29 cellular contexts compared by ENCODE assay signal in genomic region chr19:7645159-7645558, GRCh38. TPM values are rescaled to one million over a fixed set of nuclear protein-coding genes. Genes with fewer than 3 reads are reported as not detected.
DNase-seq lines count a peak whose midpoint lies in the region; ATAC-seq, FAIRE-seq and TF ChIP-seq lines count a peak whose summit lies in the region.
"Had no signal": no experiment of that assay in that cellular context is flagged by ENCODE, and none has a peak within 500 bp of the region (broad histone marks: within the 10 kb centered on the region; RNA-seq: fewer than 3 reads in every experiment).

No MANE protein-coding gene starts in this region.

- DNase-seq in SIG-M5 treated with dmso at 0.1 percent for 504 hours (lab: John Stamatoyannopoulos, UW; ENCODE audit: unreplicated experiment) (peak; percentile 74), SIG-M5 (lab: John Stamatoyannopoulos, UW) (no peak), HepG2 (ENCODE audit: low spot score) (no peak), aorta (no peak)
- DNase-seq in effector CD4-positive, alpha-beta T cell = no peak
- DNase-seq: 8988T; activated CD4-positive, alpha-beta T cell treated with anti-CD3 and anti-CD28 coated beads, Interleukin-2, amount 10 ng/mL, durations not matched to agents 7 days and 5 days; activated CD8-positive, alpha-beta memory T cell treated with anti-CD3 and anti-CD28 coated beads, Interleukin-2, amount 10 ng/mL, durations not matched to agents 7 days and 5 days; anterior cingulate cortex; DMS79; Karpas-422; mammary epithelial cell; NCI-H1105; NCI-H2081; NCI-H345; NCI-H774; trophoblast cell; WERI-Rb-1 had no signal

- TF ChIP-seq CTCF in OCI-LY3 (IDR thresholded peaks at IDR 0.05; ENCODE audit: low read depth, low read length) (no peak), HepG2 (CRISPR knock-in tag; IDR thresholded peaks at IDR 0.05) (no peak)

- no peak for TF ChIP-seq EP300 in HepG2 (IDR thresholded peaks at IDR 0.05; ENCODE audit: low read depth in 2 of 2, low read length in 2 of 2)
- TF ChIP-seq EP300 in HepG2 (CRISPR knock-in tag; IDR thresholded peaks at IDR 0.05; ENCODE audit: borderline replicate concordance) = no peak

- H3K27me3 ChIP-seq in OCI-LY3 (ENCODE audit: low read depth, low read length) (no peaks in the 10 kb centered on the region), HepG2 (ENCODE audit: control insufficient read depth in 1 of 2, insufficient read depth in 2 of 2, low read length in 2 of 2) (no peaks in the 10 kb centered on the region), aorta (ENCODE audit: control insufficient read depth in 1 of 2, insufficient read depth in 2 of 2, low read length in 1 of 2) (no peaks in the 10 kb centered on the region)
- H3K27me3 ChIP-seq: cardiac muscle cell had no signal

- FAIRE-seq in HepG2 (lab: Jason Lieb, UNC) = no peak
- FAIRE-seq: endometrium, RCC 7860 had no signal

- H3K36me3 ChIP-seq in OCI-LY3 (replicated peaks; ENCODE audit: low read depth, low read length) (peaks cover 22% of the 10 kb centered on the region), HepG2 (replicated peaks in 1 of 2; ENCODE audit: control insufficient read depth in 1 of 2, insufficient read depth in 2 of 2, low read length in 2 of 2) (no peaks in the 10 kb centered on the region), aorta (ENCODE audit: control insufficient read depth in 1 of 2, insufficient read depth in 2 of 2, low read length in 1 of 2) (no peaks in the 10 kb centered on the region)
- H3K36me3 ChIP-seq: cardiac muscle cell, WERI-Rb-1 had no signal

- H2AFZ ChIP-seq in OCI-LY3 (ENCODE audit: low read depth, low read length) = no peak overlapping the region
- H2AFZ ChIP-seq in HepG2 (ENCODE audit: low read length) = no peak overlapping the region

- POLR2A ChIA-PET in HepG2 (lab: Yijun Ruan, JAX) = no interaction called here

- H4K20me1 ChIP-seq in OCI-LY3 (ENCODE audit: insufficient read depth, low read length) (peaks cover 1% of the 10 kb centered on the region; the same call in 1 of the 2 replicates), HepG2 (ENCODE audit: insufficient read depth, low read length) (no peaks in the 10 kb centered on the region)

- BruUV-seq in HepG2 (replicated peaks; lab: Mats Ljungman, UMichigan) = no TSS peak

- TF ChIP-seq POLR2A in HepG2 (IDR thresholded peaks at IDR 0.05; ENCODE audit: insufficient read depth in 1 of 2, low read depth in 2 of 2, low read length in 2 of 2) = no peak

- intact Hi-C loops in HepG2 (cut with micrococcal nuclease; ENCODE audit: unreplicated experiment) (no loop called here), aorta (cut with DNase I) (no loop called here)

- no peaks in the 10 kb centered on the region for H3K9me3 ChIP-seq in OCI-LY3 (ENCODE audit: insufficient read depth, low read length)
- H3K9me3 ChIP-seq in HepG2 (ENCODE audit: low read length) = no peaks in the 10 kb centered on the region
- no peaks in the 10 kb centered on the region for H3K9me3 ChIP-seq in aorta (ENCODE audit: control insufficient read depth, low read length)

- no peak for TF ChIP-seq RAD21 in HepG2 (CRISPR knock-in tag; IDR thresholded peaks at IDR 0.05)

- no peak for ATAC-seq in HepG2
- peak; percentile 30 for ATAC-seq in aorta (ENCODE audit: low FRiP score)
- ATAC-seq in HG03025 (IDR thresholded peaks at IDR 0.05; ENCODE audit: low FRiP score, unreplicated experiment) = no peak
- ATAC-seq in GM18511 (IDR thresholded peaks at IDR 0.05; ENCODE audit: unreplicated experiment) = no peak
- ATAC-seq: activated CD8-positive, alpha-beta memory T cell treated with anti-CD3 and anti-CD28 coated beads, Interleukin-2, amount 10 ng/mL, durations not matched to agents 7 days and 5 days had no signal

- H3K4me2 ChIP-seq in OCI-LY3 (ENCODE audit: low read length) = peak overlapping the region; percentile 76
- no peak overlapping the region for H3K4me2 ChIP-seq in HepG2 (ENCODE audit: low read depth, low read length)

- WGBS in HepG2 (ENCODE audit: low lambda C conversion rate) = 100% methylated on average over 11 of the region's 14 CpGs
- 88% methylated on average over 14 of the region's 14 CpGs for WGBS in aorta, 2 donors

- H3K9ac ChIP-seq in OCI-LY3 (ENCODE audit: low read length) (peak overlapping the region; percentile 78), HepG2 (ENCODE audit: insufficient read depth, low read depth, low read length) (no peak overlapping the region)

- H3K4me3 ChIP-seq in OCI-LY3 (ENCODE audit: low read length) (peak overlapping the region; percentile 77), HepG2 (replicated peaks in 1 of 3; ENCODE audit: insufficient read depth in 1 of 3, low read depth in 2 of 3, low read length in 3 of 3) (no peak overlapping the region), aorta (ENCODE audit: low read length in 2 of 2) (no peak overlapping the region)
- H3K4me3 ChIP-seq: cardiac muscle cell, coronary artery had no signal

- H3K79me2 ChIP-seq in OCI-LY3 (ENCODE audit: low read length) = peaks cover 2% of the 10 kb centered on the region
- H3K79me2 ChIP-seq in HepG2 (ENCODE audit: insufficient read depth, low read length) = no peaks in the 10 kb centered on the region

- in situ Hi-C loops in HepG2 (cut with HindIII; ENCODE audit: extremely low pct_ligation_motif_present, low pct_unique_long_range_greater_than_20kb) = no loop called here

- CTCF ChIA-PET in HepG2 (lab: Yijun Ruan, JAX; ENCODE audit: low intra/inter-chr PET ratio, low total read pairs) = no interaction called here

- H3K27ac ChIP-seq in OCI-LY3 (ENCODE audit: low read length) (peak overlapping the region; percentile 74), HepG2 (ENCODE audit: extremely low read length, insufficient read depth, low read length) (no peak overlapping the region), aorta (ENCODE audit: low read depth in 1 of 2, low read length in 2 of 2) (no peak overlapping the region)
- H3K27ac ChIP-seq: cardiac muscle cell, coronary artery, WERI-Rb-1 had no signal

- H3K4me1 ChIP-seq in OCI-LY3 (ENCODE audit: low read length) (peaks cover 26% of the 10 kb centered on the region), HepG2 (ENCODE audit: insufficient read depth, low read length) (no peaks in the 10 kb centered on the region), aorta (ENCODE audit: control insufficient read depth in 1 of 2, insufficient read depth in 2 of 2, low read length in 2 of 2) (no peaks in the 10 kb centered on the region)

RNA-seq across cellular contexts. Expression of gene STXBP2, which starts 8.2 kb away (rescaled TPM):
- 17.8 and 22.8 TPM in 2 replicates for total RNA-seq in HepG2 (2016; rRNA removed; fragmentation: Illumina TruSeq; extraction: Trizol)
- total RNA-seq in HepG2 (2016; cell fraction: cytosol; rRNA removed; fragmentation: Illumina TruSeq; extraction: Trizol; ENCODE audit: low read depth) = 12.7 and 13.5 TPM in 2 replicates
- total RNA-seq in HepG2 (2016; cell fraction: insoluble cytoplasmic fraction; rRNA removed; fragmentation: Illumina TruSeq; extraction: Trizol) = 15.9 and 23.8 TPM in 2 replicates
- total RNA-seq in HepG2 (2016; cell fraction: membrane; rRNA removed; fragmentation: Illumina TruSeq; extraction: Trizol) = 11.9 and 13.6 TPM in 2 replicates
- total RNA-seq in HepG2 (2016; cell fraction: nucleus; rRNA removed; fragmentation: Illumina TruSeq; extraction: Trizol) = 18.1 and 19.5 TPM in 2 replicates
- polyA plus RNA-seq in HepG2 (2011; rRNA removed) = 40.1 and 48.7 TPM in 2 replicates
- polyA plus RNA-seq in HepG2 (2011; cell fraction: cytosol; rRNA removed) = 28.8 and 41.8 TPM in 2 replicates
- polyA plus RNA-seq in HepG2 (2011; cell fraction: nucleus; rRNA removed) = 344 and 378 TPM in 2 replicates
- 61.3 and 71.5 TPM in 2 replicates for polyA plus RNA-seq in HepG2 (2012)
- 9.5 and 12.3 TPM in 2 replicates for polyA plus RNA-seq in HepG2 (2016; cell fraction: cytosol; fragmentation: Illumina TruSeq; extraction: Trizol; ENCODE audit: low read depth)
- polyA plus RNA-seq in HepG2 (2016; cell fraction: insoluble cytoplasmic fraction; fragmentation: Illumina TruSeq; extraction: Trizol; ENCODE audit: low read depth) = 22.4 and 26.4 TPM in 2 replicates
- polyA plus RNA-seq in HepG2 (2016; cell fraction: membrane; fragmentation: Illumina TruSeq; extraction: Trizol; ENCODE audit: low read depth) = 9.5 and 10.0 TPM in 2 replicates
- 69.3 and 73.8 TPM in 2 replicates for polyA plus RNA-seq in HepG2 (2016; cell fraction: nucleus; fragmentation: Illumina TruSeq; extraction: Trizol; ENCODE audit: insufficient read depth, low read depth)
- 121 and 178 TPM in 2 replicates for polyA minus RNA-seq in HepG2 (2011; rRNA and poly(A)+ RNA removed; ENCODE audit: low replicate concordance)
- polyA minus RNA-seq in HepG2 (2011; cell fraction: cytosol; rRNA and poly(A)+ RNA removed) = 22.7 and 26.7 TPM in 2 replicates
- polyA minus RNA-seq in HepG2 (2011; cell fraction: nucleus; rRNA and poly(A)+ RNA removed) = 70.0 and 76.8 TPM in 2 replicates
- 10 to 100 TPM; 30.3 to 35.4 TPM for total RNA-seq in aorta
- polyA plus RNA-seq in aorta = 10 to 100 TPM; 11.4 to 27.4 TPM

RNA-seq across cellular contexts. Expression of gene PCP2, which starts 11.6 kb away (rescaled TPM):
- total RNA-seq in HepG2 (2016; rRNA removed; fragmentation: Illumina TruSeq; extraction: Trizol) (0.80 TPM in 1 of 2 replicates, not detected in the other), aorta (not detected)
- total RNA-seq in HepG2 (2016; cell fraction: cytosol; rRNA removed; fragmentation: Illumina TruSeq; extraction: Trizol; ENCODE audit: low read depth) = not detected in 2 replicates
- total RNA-seq in HepG2 (2016; cell fraction: insoluble cytoplasmic fraction; rRNA removed; fragmentation: Illumina TruSeq; extraction: Trizol) = 0.35 TPM in 1 of 2 replicates, not detected in the other
- total RNA-seq in HepG2 (2016; cell fraction: membrane; rRNA removed; fragmentation: Illumina TruSeq; extraction: Trizol) = not detected in 2 replicates
- total RNA-seq in HepG2 (2016; cell fraction: nucleus; rRNA removed; fragmentation: Illumina TruSeq; extraction: Trizol) = not detected in 2 replicates
- polyA plus RNA-seq in HepG2 (2011; rRNA removed) (0.62 and 0.82 TPM in 2 replicates), aorta (not detected)
- polyA plus RNA-seq in HepG2 (2011; cell fraction: cytosol; rRNA removed) = 0.15 and 0.28 TPM in 2 replicates
- 3.9 and 7.6 TPM in 2 replicates for polyA plus RNA-seq in HepG2 (2011; cell fraction: nucleus; rRNA removed)
- 1.8 TPM in 1 of 2 replicates, not detected in the other for polyA plus RNA-seq in HepG2 (2012)
- polyA plus RNA-seq in HepG2 (2016; cell fraction: cytosol; fragmentation: Illumina TruSeq; extraction: Trizol; ENCODE audit: low read depth) = not detected in 2 replicates
- not detected in 2 replicates for polyA plus RNA-seq in HepG2 (2016; cell fraction: insoluble cytoplasmic fraction; fragmentation: Illumina TruSeq; extraction: Trizol; ENCODE audit: low read depth)
- polyA plus RNA-seq in HepG2 (2016; cell fraction: membrane; fragmentation: Illumina TruSeq; extraction: Trizol; ENCODE audit: low read depth) = not detected in 2 replicates
- polyA plus RNA-seq in HepG2 (2016; cell fraction: nucleus; fragmentation: Illumina TruSeq; extraction: Trizol; ENCODE audit: insufficient read depth, low read depth) = 1.4 and 1.7 TPM in 2 replicates
- 0.20 TPM in 1 of 2 replicates, not detected in the other for polyA minus RNA-seq in HepG2 (2011; rRNA and poly(A)+ RNA removed; ENCODE audit: low replicate concordance)
- not detected in 2 replicates for polyA minus RNA-seq in HepG2 (2011; cell fraction: cytosol; rRNA and poly(A)+ RNA removed)
- polyA minus RNA-seq in HepG2 (2011; cell fraction: nucleus; rRNA and poly(A)+ RNA removed) = not detected in 2 replicates
- total RNA-seq: H4, kidney epithelial cell, neural crest cell, SK-MEL-5 had no signal
- polyA plus RNA-seq: mammary epithelial cell had no signal

RNA-seq across cellular contexts. Expression of gene PET100, which starts 15.6 kb away (rescaled TPM):
- 59.9 and 66.5 TPM in 2 replicates for total RNA-seq in HepG2 (2016; rRNA removed; fragmentation: Illumina TruSeq; extraction: Trizol)
- 15.6 and 17.1 TPM in 2 replicates for total RNA-seq in HepG2 (2016; cell fraction: cytosol; rRNA removed; fragmentation: Illumina TruSeq; extraction: Trizol; ENCODE audit: low read depth)
- total RNA-seq in HepG2 (2016; cell fraction: insoluble cytoplasmic fraction; rRNA removed; fragmentation: Illumina TruSeq; extraction: Trizol) = 64.7 and 78.4 TPM in 2 replicates
- total RNA-seq in HepG2 (2016; cell fraction: membrane; rRNA removed; fragmentation: Illumina TruSeq; extraction: Trizol) = 22.2 and 23.9 TPM in 2 replicates
- 34.1 and 46.5 TPM in 2 replicates for total RNA-seq in HepG2 (2016; cell fraction: nucleus; rRNA removed; fragmentation: Illumina TruSeq; extraction: Trizol)
- 20.0 and 22.3 TPM in 2 replicates for polyA plus RNA-seq in HepG2 (2011; rRNA removed)
- polyA plus RNA-seq in HepG2 (2011; cell fraction: cytosol; rRNA removed) = 13.6 and 14.9 TPM in 2 replicates
- 14.3 and 19.0 TPM in 2 replicates for polyA plus RNA-seq in HepG2 (2011; cell fraction: nucleus; rRNA removed)
- 25.5 and 50.4 TPM in 2 replicates for polyA plus RNA-seq in HepG2 (2012)
- polyA plus RNA-seq in HepG2 (2016; cell fraction: cytosol; fragmentation: Illumina TruSeq; extraction: Trizol; ENCODE audit: low read depth) = 17.9 and 18.0 TPM in 2 replicates
- polyA plus RNA-seq in HepG2 (2016; cell fraction: insoluble cytoplasmic fraction; fragmentation: Illumina TruSeq; extraction: Trizol; ENCODE audit: low read depth) = 36.9 and 42.2 TPM in 2 replicates
- polyA plus RNA-seq in HepG2 (2016; cell fraction: membrane; fragmentation: Illumina TruSeq; extraction: Trizol; ENCODE audit: low read depth) = 18.3 and 20.0 TPM in 2 replicates
- polyA plus RNA-seq in HepG2 (2016; cell fraction: nucleus; fragmentation: Illumina TruSeq; extraction: Trizol; ENCODE audit: insufficient read depth, low read depth) = 64.3 and 70.9 TPM in 2 replicates
- polyA minus RNA-seq in HepG2 (2011; rRNA and poly(A)+ RNA removed; ENCODE audit: low replicate concordance) = 1.4 and 7.8 TPM in 2 replicates
- 6.4 and 10.4 TPM in 2 replicates for polyA minus RNA-seq in HepG2 (2011; cell fraction: cytosol; rRNA and poly(A)+ RNA removed)
- polyA minus RNA-seq in HepG2 (2011; cell fraction: nucleus; rRNA and poly(A)+ RNA removed) = 7.2 and 8.7 TPM in 2 replicates
- 10 to 100 TPM; 81.2 to 95.7 TPM for total RNA-seq in aorta
- polyA plus RNA-seq in aorta = 10 to 100 TPM; 67.6 to 96.4 TPM

RNA-seq across cellular contexts. Expression of gene XAB2, which starts 15.8 kb away (rescaled TPM):
- total RNA-seq in HepG2 (2016; rRNA removed; fragmentation: Illumina TruSeq; extraction: Trizol) (6.2 and 8.6 TPM in 2 replicates), aorta (10 to 100 TPM; 25.4 to 34.1 TPM)
- 1.9 and 2.7 TPM in 2 replicates for total RNA-seq in HepG2 (2016; cell fraction: cytosol; rRNA removed; fragmentation: Illumina TruSeq; extraction: Trizol; ENCODE audit: low read depth)
- total RNA-seq in HepG2 (2016; cell fraction: insoluble cytoplasmic fraction; rRNA removed; fragmentation: Illumina TruSeq; extraction: Trizol) = 6.6 and 7.3 TPM in 2 replicates
- 3.2 and 4.4 TPM in 2 replicates for total RNA-seq in HepG2 (2016; cell fraction: membrane; rRNA removed; fragmentation: Illumina TruSeq; extraction: Trizol)
- total RNA-seq in HepG2 (2016; cell fraction: nucleus; rRNA removed; fragmentation: Illumina TruSeq; extraction: Trizol) = 11.7 and 15.3 TPM in 2 replicates
- polyA plus RNA-seq in HepG2 (2011; rRNA removed) (23.9 and 28.4 TPM in 2 replicates), aorta (10 to 100 TPM; 17.0 to 93.8 TPM)
- 14.1 and 24.2 TPM in 2 replicates for polyA plus RNA-seq in HepG2 (2011; cell fraction: cytosol; rRNA removed)
- polyA plus RNA-seq in HepG2 (2011; cell fraction: nucleus; rRNA removed) = 95.9 and 136 TPM in 2 replicates
- 19.0 and 22.6 TPM in 2 replicates for polyA plus RNA-seq in HepG2 (2012)
- polyA plus RNA-seq in HepG2 (2016; cell fraction: cytosol; fragmentation: Illumina TruSeq; extraction: Trizol; ENCODE audit: low read depth) = 3.4 and 3.5 TPM in 2 replicates
- polyA plus RNA-seq in HepG2 (2016; cell fraction: insoluble cytoplasmic fraction; fragmentation: Illumina TruSeq; extraction: Trizol; ENCODE audit: low read depth) = 11.7 and 15.6 TPM in 2 replicates
- polyA plus RNA-seq in HepG2 (2016; cell fraction: membrane; fragmentation: Illumina TruSeq; extraction: Trizol; ENCODE audit: low read depth) = 4.0 and 5.4 TPM in 2 replicates
- 38.3 and 40.6 TPM in 2 replicates for polyA plus RNA-seq in HepG2 (2016; cell fraction: nucleus; fragmentation: Illumina TruSeq; extraction: Trizol; ENCODE audit: insufficient read depth, low read depth)
- polyA minus RNA-seq in HepG2 (2011; rRNA and poly(A)+ RNA removed; ENCODE audit: low replicate concordance) = 70.9 and 81.0 TPM in 2 replicates
- 29.0 and 31.0 TPM in 2 replicates for polyA minus RNA-seq in HepG2 (2011; cell fraction: cytosol; rRNA and poly(A)+ RNA removed)
- polyA minus RNA-seq in HepG2 (2011; cell fraction: nucleus; rRNA and poly(A)+ RNA removed) = 19.8 and 20.6 TPM in 2 replicates

RNA-seq across cellular contexts. Expression of gene RETN, which starts 23.7 kb away (rescaled TPM):
- total RNA-seq in HepG2 (2016; rRNA removed; fragmentation: Illumina TruSeq; extraction: Trizol) (not detected in 2 replicates), aorta (not detected)
- not detected in 2 replicates for total RNA-seq in HepG2 (2016; cell fraction: cytosol; rRNA removed; fragmentation: Illumina TruSeq; extraction: Trizol; ENCODE audit: low read depth)
- total RNA-seq in HepG2 (2016; cell fraction: insoluble cytoplasmic fraction; rRNA removed; fragmentation: Illumina TruSeq; extraction: Trizol) = not detected in 2 replicates
- not detected in 2 replicates for total RNA-seq in HepG2 (2016; cell fraction: membrane; rRNA removed; fragmentation: Illumina TruSeq; extraction: Trizol)
- not detected in 2 replicates for total RNA-seq in HepG2 (2016; cell fraction: nucleus; rRNA removed; fragmentation: Illumina TruSeq; extraction: Trizol)
- polyA plus RNA-seq in HepG2 (2011; rRNA removed) (not detected in 2 replicates), aorta (1 to 10 TPM in 1 of 2 donors, not detected in 1; 2.6 TPM)
- not detected in 2 replicates for polyA plus RNA-seq in HepG2 (2011; cell fraction: cytosol; rRNA removed)
- not detected in 2 replicates for polyA plus RNA-seq in HepG2 (2011; cell fraction: nucleus; rRNA removed)
- not detected in 2 replicates for polyA plus RNA-seq in HepG2 (2012)
- polyA plus RNA-seq in HepG2 (2016; cell fraction: cytosol; fragmentation: Illumina TruSeq; extraction: Trizol; ENCODE audit: low read depth) = not detected in 2 replicates
- polyA plus RNA-seq in HepG2 (2016; cell fraction: insoluble cytoplasmic fraction; fragmentation: Illumina TruSeq; extraction: Trizol; ENCODE audit: low read depth) = not detected in 2 replicates
- polyA plus RNA-seq in HepG2 (2016; cell fraction: membrane; fragmentation: Illumina TruSeq; extraction: Trizol; ENCODE audit: low read depth) = not detected in 2 replicates
- polyA plus RNA-seq in HepG2 (2016; cell fraction: nucleus; fragmentation: Illumina TruSeq; extraction: Trizol; ENCODE audit: insufficient read depth, low read depth) = not detected in 2 replicates
- not detected in 2 replicates for polyA minus RNA-seq in HepG2 (2011; rRNA and poly(A)+ RNA removed; ENCODE audit: low replicate concordance)
- polyA minus RNA-seq in HepG2 (2011; cell fraction: cytosol; rRNA and poly(A)+ RNA removed) = not detected in 2 replicates
- not detected in 2 replicates for polyA minus RNA-seq in HepG2 (2011; cell fraction: nucleus; rRNA and poly(A)+ RNA removed)
- total RNA-seq: activated CD4-positive, alpha-beta T cell treated with anti-CD3 and anti-CD28 coated beads, Interleukin-2, amount 10 ng/mL, durations not matched to agents 7 days and 5 days; activated CD8-positive, alpha-beta memory T cell treated with anti-CD3 and anti-CD28 coated beads, Interleukin-2, amount 10 ng/mL, durations not matched to agents 7 days and 5 days; cardiac muscle cell; H4; mammary epithelial cell; neural crest cell; SK-MEL-5 had no signal
- polyA plus RNA-seq: cardiac muscle cell, mammary epithelial cell had no signal
